Comparison of ENCODE assay signal across 13 cellular contexts in genomic region chr3:100264242-100264641, GRCh38. TPM values are rescaled to one million over a fixed set of nuclear protein-coding genes. Genes with fewer than 3 reads are reported as not detected.
DNase-seq lines count a peak whose midpoint lies in the region; ATAC-seq and TF ChIP-seq lines count a peak whose summit lies in the region.
"Had no signal": no experiment of that assay in that cellular context is flagged by ENCODE, and none has a peak within 500 bp of the region (broad histone marks: within the 10 kb centered on the region; RNA-seq: fewer than 3 reads in every experiment).

No MANE protein-coding gene starts in this region.

- no peak for TF ChIP-seq POLR2A in IMR-90 (IDR thresholded peaks at IDR 0.05; ENCODE audit: low read depth, low read length)

- peaks cover 1% of the 10 kb centered on the region for H3K36me3 ChIP-seq in CD4-positive, CD25-positive, alpha-beta regulatory T cell (ENCODE audit: control insufficient read depth, insufficient read depth, low read length)
- no peaks in the 10 kb centered on the region for H3K36me3 ChIP-seq in IMR-90 (ENCODE audit: control insufficient read depth, insufficient read depth, low read length)
- H3K36me3 ChIP-seq: thoracic aorta had no signal

- H2AK9ac ChIP-seq in IMR-90 (replicated peaks; ENCODE audit: low read depth, low read length, poor library complexity) = peak overlapping the region; percentile 58

- H2AK5ac ChIP-seq in IMR-90 (ENCODE audit: low read depth, low read length) = peak overlapping the region; percentile 39; the same call in 1 of the 2 replicates

- no peaks in the 10 kb centered on the region for H3K27me3 Mint-ChIP-seq in CD4-positive, CD25-positive, alpha-beta regulatory T cell
- H3K27me3 Mint-ChIP-seq in brain = peaks cover 11% of the 10 kb centered on the region
- no peaks in the 10 kb centered on the region for H3K27me3 Mint-ChIP-seq in nephron progenitor cell (ENCODE audit: low read depth, poor library complexity)

- in situ Hi-C loops in IMR-90 (cut with MboI; ENCODE audit: low sequenced_read_pairs) = no loop called here

- dilution Hi-C loops in IMR-90 (cut with HindIII; ENCODE audit: low sequenced_read_pairs, unreplicated experiment) = no loop called here

- H3K9me1 ChIP-seq in IMR-90 (ENCODE audit: insufficient read depth, low read length) = peaks cover 4% of the 10 kb centered on the region; the same call in 1 of the 2 replicates

- H3K4ac ChIP-seq in IMR-90 (ENCODE audit: low read depth, low read length) = no peak overlapping the region; the same call in 1 of the 2 replicates

- 0 out of 2 replicates have a peak overlapping the region, but pooled peaks have one; percentile 4 for H2BK120ac ChIP-seq in IMR-90 (ENCODE audit: low read depth, low read length)

- H3K27ac ChIP-seq in CD4-positive, CD25-positive, alpha-beta regulatory T cell (ENCODE audit: insufficient read depth, low read length, poor library complexity, severe bottlenecking) = no peak overlapping the region
- H3K27ac ChIP-seq in IMR-90 (ENCODE audit: insufficient read depth, low read length) = no peak overlapping the region
- H3K27ac ChIP-seq: thoracic aorta, VCaP had no signal

- no TSS peak for BruUV-seq in IMR-90 (replicated peaks; lab: Mats Ljungman, UMichigan)

- no peak overlapping the region for H4K91ac ChIP-seq in IMR-90 (ENCODE audit: insufficient read depth, low read depth, low read length)

- H3K4me1 Mint-ChIP-seq in CD4-positive, CD25-positive, alpha-beta regulatory T cell = peaks cover 32 to 68% (median 46%) of the 10 kb centered on the region in 4 donors
- H3K4me1 Mint-ChIP-seq in brain = peaks cover 77% of the 10 kb centered on the region
- H3K4me1 Mint-ChIP-seq in nephron progenitor cell = peaks cover 48% of the 10 kb centered on the region

- peak overlapping the region; percentile 55 for H2BK5ac ChIP-seq in IMR-90 (ENCODE audit: low read depth, low read length, poor library complexity, severe bottlenecking)

- H4K8ac ChIP-seq in IMR-90 (ENCODE audit: low read depth in 2 of 2, low read length in 2 of 2) = peak overlapping the region in 1 of 2 experiments; percentile 33; a peak in 1 of 4 replicates

- no CpG with 5 or more reads among the region's 2 CpGs for WGBS in IMR-90 (ENCODE audit: extremely low coverage in 2 of 2, insufficient read length in 1 of 2), 2 experiments

- H3K4me3 ChIP-seq in CD4-positive, CD25-positive, alpha-beta regulatory T cell (ENCODE audit: low read depth, low read length) = no peak overlapping the region
- H3K4me3 ChIP-seq in IMR-90 (ENCODE audit: insufficient read depth, low read depth, low read length) = no peak overlapping the region
- H3K4me3 ChIP-seq: thoracic aorta had no signal

- peak overlapping the region in 2 of 3 donors; percentile 52 to 79 for H3K27ac Mint-ChIP-seq in CD4-positive, CD25-positive, alpha-beta regulatory T cell
- H3K27ac Mint-ChIP-seq in brain = peak overlapping the region in 1 of 5 experiments; percentile 72
- H3K27ac Mint-ChIP-seq in nephron progenitor cell = no peak overlapping the region

- H3K79me1 ChIP-seq in IMR-90 (ENCODE audit: low read depth in 1 of 2, low read length in 2 of 2) = peaks cover 0 to 39% of the 10 kb centered on the region in 2 experiments; a peak in 3 of 4 replicates

- no peak overlapping the region for H2BK20ac ChIP-seq in IMR-90 (ENCODE audit: low read depth, low read length)

- no peak overlapping the region for H2BK15ac ChIP-seq in IMR-90 (ENCODE audit: low read depth, low read length)

- no peak for TF ChIP-seq RAD21 in IMR-90 (IDR thresholded peaks at IDR 0.05; ENCODE audit: low read length)

- H3K27me3 ChIP-seq in CD4-positive, CD25-positive, alpha-beta regulatory T cell (ENCODE audit: control insufficient read depth, insufficient read depth, low read length) = no peaks in the 10 kb centered on the region
- H3K27me3 ChIP-seq in IMR-90 (ENCODE audit: control insufficient read depth, insufficient read depth, low read length) = no peaks in the 10 kb centered on the region

- peaks cover 4% of the 10 kb centered on the region for H3K36me3 Mint-ChIP-seq in CD4-positive, CD25-positive, alpha-beta regulatory T cell
- H3K36me3 Mint-ChIP-seq in brain (no peaks in the 10 kb centered on the region), nephron progenitor cell (ENCODE audit: low read depth) (no peaks in the 10 kb centered on the region)

- peaks cover 24% of the 10 kb centered on the region; the same call in 1 of the 2 replicates for H4K20me1 ChIP-seq in IMR-90 (ENCODE audit: insufficient read depth, low read length)

- H2AFZ ChIP-seq in IMR-90 (replicated peaks; ENCODE audit: low read length, poor library complexity) = no peak overlapping the region

- no peak for TF ChIP-seq CTCF in IMR-90 (conservative IDR thresholded peaks at IDR 0.05; ENCODE audit: low read depth, low read length)
- TF ChIP-seq CTCF in brain (conservative IDR thresholded peaks at IDR 0.05) = no peak
- TF ChIP-seq CTCF in nephron progenitor cell (IDR thresholded peaks at IDR 0.05) = no peak

- intact Hi-C loops in IMR-90 (cut with micrococcal nuclease) = no loop called here

- H3K56ac ChIP-seq in IMR-90 (ENCODE audit: extremely low read depth, insufficient read depth, low read length) = no peak overlapping the region

- no peak overlapping the region for H3K9ac ChIP-seq in IMR-90 (ENCODE audit: low read depth, low read length)

- H3K9me3 Mint-ChIP-seq in CD4-positive, CD25-positive, alpha-beta regulatory T cell = no peaks in the 10 kb centered on the region
- peaks cover 0 to 2% (median 0%) of the 10 kb centered on the region in 5 experiments for H3K9me3 Mint-ChIP-seq in brain
- no peaks in the 10 kb centered on the region for H3K9me3 Mint-ChIP-seq in nephron progenitor cell

- CTCF ChIA-PET in IMR-90 (lab: Yijun Ruan, JAX) = interaction anchor here (0.5 kb wide), 1 partner anchor 1241 kb away, joined by 3 read pairs; no protein-coding TSS in a partner anchor

- no peak for DNase-seq in CD4-positive, CD25-positive, alpha-beta regulatory T cell
- peak; percentile 11 for DNase-seq in IMR-90
- no peak for DNase-seq in nephron progenitor cell
- DNase-seq in NCI-H2171 (lab: John Stamatoyannopoulos, UW) = no peak
- DNase-seq in activated CD4-positive, CD25-positive, alpha-beta regulatory T cell (lab: John Stamatoyannopoulos, UW) = no peak
- DNase-seq in anterior cingulate cortex (lab: John Stamatoyannopoulos, UW) = no peak
- DNase-seq in iPS-NIHi7 (ENCODE audit: extremely low spot score) = no peak
- DNase-seq: activated effector memory CD4-positive, alpha-beta T cell treated with Interleukin-2 at 50 U/mL for 16 hours; cortex of kidney; MV-4-11 had no signal

- peaks cover 20% of the 10 kb centered on the region for H3K4me1 ChIP-seq in CD4-positive, CD25-positive, alpha-beta regulatory T cell (ENCODE audit: control insufficient read depth, insufficient read depth, low read length, poor library complexity, severe bottlenecking)
- peaks cover 9% of the 10 kb centered on the region for H3K4me1 ChIP-seq in IMR-90 (ENCODE audit: control insufficient read depth, insufficient read depth, low read length)

- ATAC-seq in CD4-positive, CD25-positive, alpha-beta regulatory T cell (ENCODE audit: low read depth in 2 of 2) = no peak
- ATAC-seq in IMR-90 (ENCODE audit: low read depth) = no peak

- no peak overlapping the region for H3K18ac ChIP-seq in IMR-90 (ENCODE audit: low read depth, low read length)

- H3K4me3 Mint-ChIP-seq in CD4-positive, CD25-positive, alpha-beta regulatory T cell = peak overlapping the region in 2 of 4 donors; percentile 8 to 76
- H3K4me3 Mint-ChIP-seq in brain (peak overlapping the region; percentile 53 to 87 (median 78)), nephron progenitor cell (peak overlapping the region; percentile 23)

- H3K23ac ChIP-seq in IMR-90 (ENCODE audit: low read depth, low read length) = peak overlapping the region; percentile 50; the same call in 1 of the 2 replicates

- H4K5ac ChIP-seq in IMR-90 (ENCODE audit: low read depth, low read length) = no peak overlapping the region

- POLR2A ChIA-PET in IMR-90 (lab: Charles Lee; ENCODE audit: unreplicated experiment) = interaction anchor here (0.7 kb wide), 1 partner anchor 191 kb away, joined by 11 read pairs; no protein-coding TSS in a partner anchor

- 0 out of 2 replicates have a peak overlapping the region, but pooled peaks have one; percentile 20 for H3K14ac ChIP-seq in IMR-90 (replicated peaks; ENCODE audit: low read depth, low read length)

- H3K9me3 ChIP-seq in CD4-positive, CD25-positive, alpha-beta regulatory T cell (ENCODE audit: control insufficient read depth in 2 of 2, low read length in 2 of 2) = no peaks in the 10 kb centered on the region
- H3K9me3 ChIP-seq in IMR-90 (ENCODE audit: control insufficient read depth, insufficient read depth, low read length) = no peaks in the 10 kb centered on the region
- H3K9me3 ChIP-seq: thoracic aorta had no signal

- H3K4me2 ChIP-seq in IMR-90 (ENCODE audit: low read depth, low read length) = peak overlapping the region; percentile 83

TF ChIP-seq in IMR-90, 13 proteins besides CTCF, POLR2A, EP300 and RAD21 (continues in another document):
- TF ChIP-seq USF2 (IDR thresholded peaks at IDR 0.05; ENCODE audit: low read depth, low read length) = no peak
- no peak for TF ChIP-seq CHD1 (IDR thresholded peaks at IDR 0.05; ENCODE audit: low read depth, low read length)
- TF ChIP-seq MAZ (IDR thresholded peaks at IDR 0.05; ENCODE audit: borderline replicate concordance, low read depth, low read length) = no peak
- TF ChIP-seq RCOR1 (IDR thresholded peaks at IDR 0.05; ENCODE audit: insufficient replicate concordance, low read length) = no peak
- no peak for TF ChIP-seq NFE2L2 (IDR thresholded peaks at IDR 0.05; ENCODE audit: low read depth, low read length)

RNA-seq across cellular contexts. Expression of gene TBC1D23, which starts 3.5 kb away (rescaled TPM):
- total RNA-seq in CD4-positive, CD25-positive, alpha-beta regulatory T cell = 40.2 TPM
- 10 to 100 TPM; 17.8 to 28.3 (median 20.0) TPM for polyA plus RNA-seq in CD4-positive, CD25-positive, alpha-beta regulatory T cell
- 67.0 and 123 TPM in 2 replicates for total RNA-seq in IMR-90 (2012; rRNA removed)
- 16.3 and 21.2 TPM in 2 replicates for polyA plus RNA-seq in IMR-90 (2012; rRNA removed)
- 3.2 and 4.0 TPM in 2 replicates for polyA plus RNA-seq in IMR-90 (2012; cell fraction: cytosol; rRNA removed)
- polyA plus RNA-seq in IMR-90 (2012; cell fraction: nucleus; rRNA removed; ENCODE audit: low replicate concordance) = 3.0 and 24.5 TPM in 2 replicates
- polyA plus RNA-seq in brain (ENCODE audit: insufficient read depth, low read depth, low replicate concordance) = 6.3 TPM
